ENCODE assay signal across 8 cellular contexts in genomic region chr22:38202437-38203089, GRCh38. TPM values are rescaled to one million over a fixed set of nuclear protein-coding genes. Genes with fewer than 3 reads are reported as not detected.
DNase-seq lines count a peak whose midpoint lies in the region; ATAC-seq, FAIRE-seq and TF ChIP-seq lines count a peak whose summit lies in the region.

No MANE protein-coding gene starts in this region.

- intact Hi-C loops in GM12878 (cut with micrococcal nuclease; ENCODE audit: unreplicated experiment) (loop anchor here (5.0 kb wide), 2 partner anchors 145 to 195 kb away; partner anchors contain the start of gene PICK1), gastrocnemius medialis (cut with DNase I; ENCODE audit: low total_unique reads) (loop anchor here (1.0 to 10.0 kb wide), 4 partner anchors 70 to 133 kb away; partner anchors contain the start of genes BAIAP2L2, CSNK1E and TMEM184B)

- TF ChIP-seq EP300 in GM12878 (IDR thresholded peaks at IDR 0.05; ENCODE audit: borderline replicate concordance in 1 of 2, control insufficient read depth in 1 of 2, low read depth in 2 of 2, low read length in 2 of 2): 0 out of 4 replicates have a peak, but pooled peaks of 1 of the 2 experiments have one; percentile 3

- H3K36me3 ChIP-seq in GM12878 (ENCODE audit: control insufficient read depth in 2 of 2, insufficient read depth in 2 of 2, low read length in 1 of 2) (no peaks in the 10 kb centered on the region), gastrocnemius medialis (no peaks in the 10 kb centered on the region)

- no peaks in the 10 kb centered on the region for H3K9me3 Mint-ChIP-seq in T-helper 2 cell treated with Interferon-gamma antibody and Interleukin-4, amounts not matched to agents 5 μg/mL and 100 μg/mL, for 36 hours

- peak; percentile 25 for ATAC-seq in GM18511 (IDR thresholded peaks at IDR 0.05; ENCODE audit: unreplicated experiment)
- ATAC-seq in GM12878: peak; percentile 61
- ATAC-seq in gastrocnemius medialis: peak; percentile 61 to 69

- TF ChIP-seq CTCF in GM12878 (IDR thresholded peaks at IDR 0.05 in 2 of 3, conservative IDR thresholded peaks at IDR 0.05 in 1 of 3; ENCODE audit: control insufficient read depth in 2 of 3, extremely low read depth in 1 of 3, insufficient read depth in 1 of 3, low read depth in 3 of 3, low read length in 3 of 3): no peak
- TF ChIP-seq CTCF in gastrocnemius medialis (IDR thresholded peaks at IDR 0.05 in 4 of 5, conservative IDR thresholded peaks at IDR 0.05 in 1 of 5): peak; percentile 14 to 55 (median 21)

- H3K4me3 ChIP-seq in GM12878 (peak overlapping the region; percentile 78), iPS-11a (ENCODE audit: low read depth, low read length) (peak overlapping the region; percentile 80), gastrocnemius medialis (peak overlapping the region; percentile 69 to 91 (median 80))

- H3K36me3 Mint-ChIP-seq in T-helper 2 cell treated with Interferon-gamma antibody and Interleukin-4, amounts not matched to agents 5 μg/mL and 100 μg/mL, for 36 hours (ENCODE audit: low read depth): no peaks in the 10 kb centered on the region

- DNase-seq in ACHN (peak; percentile 72), HK-2 (ENCODE audit: unreplicated experiment) (peak; percentile 69), GM12878 (ENCODE audit: low read depth, low spot score) (no peak), gastrocnemius medialis (peak; percentile 92 to 94), cerebellar cortex (ENCODE audit: low spot score) (no peak)
- peak; percentile 73 for DNase-seq in T-helper 2 cell treated with Interferon-gamma antibody and Interleukin-4, amounts not matched to agents 5 μg/mL and 100 μg/mL, for 36 hours (ENCODE audit: low spot score)

- H3K4me3 Mint-ChIP-seq in T-helper 2 cell treated with Interferon-gamma antibody and Interleukin-4, amounts not matched to agents 5 μg/mL and 100 μg/mL, for 36 hours: peak overlapping the region; percentile 85

- CTCF ChIA-PET in GM12878 (lab: Yijun Ruan, JAX): interaction anchor here (1.6 to 3.9 kb wide), 2 partner anchors 24 to 28 kb away, joined by 5 to 23 read pairs; no protein-coding TSS in a partner anchor

- WGBS in GM12878 (ENCODE audit: insufficient coverage, insufficient replicate concordance, low lambda C conversion rate, missing lambda C conversion rate): 2% methylated on average over 71 of the region's 74 CpGs

- POLR2A ChIA-PET in GM12878 (lab: Charles Lee): interaction anchor here (1.5 to 5.4 kb wide), 2 partner anchors 23 to 59 kb away, joined by 5 to 69 read pairs; partner anchors contain the start of gene PLA2G6

- peaks cover 27% of the 10 kb centered on the region for H3K4me1 Mint-ChIP-seq in T-helper 2 cell treated with Interferon-gamma antibody and Interleukin-4, amounts not matched to agents 5 μg/mL and 100 μg/mL, for 36 hours (ENCODE audit: low read depth)

- in situ Hi-C loops in ACHN (cut with HindIII; ENCODE audit: low pct_ligation_motif_present, low pct_unique_long_range_greater_than_20kb, low sequenced_read_pairs): no loop called here
- in situ Hi-C loops in GM12878 (cut with MboI): no loop called here
- in situ Hi-C loops in gastrocnemius medialis (cut with MboI; ENCODE audit: low sequenced_read_pairs in 4 of 4): no loop called here

- H3K79me2 ChIP-seq in GM12878 (ENCODE audit: control insufficient read depth, insufficient read depth, low read length): peaks cover 2% of the 10 kb centered on the region

- no peaks in the 10 kb centered on the region for H4K20me1 ChIP-seq in GM12878 (ENCODE audit: control insufficient read depth, insufficient read depth)

- H3K27me3 ChIP-seq in GM12878 (replicated peaks in 1 of 2; ENCODE audit: control insufficient read depth in 2 of 2, insufficient read depth in 2 of 2, low read length in 1 of 2): no peaks in the 10 kb centered on the region
- H3K27me3 ChIP-seq in gastrocnemius medialis: no peaks in the 10 kb centered on the region

- H3K4me2 ChIP-seq in GM12878 (ENCODE audit: control insufficient read depth, insufficient read depth): peak overlapping the region; percentile 99

- peak; percentile 37; the same call in 1 of the 2 replicates for TF ChIP-seq POLR2A in GM12878 (IDR thresholded peaks at IDR 0.05; ENCODE audit: low read depth, low read length)
- peak in 1 of 2 donors; percentile 47 for TF ChIP-seq POLR2A in gastrocnemius medialis (IDR thresholded peaks at IDR 0.05)

- FAIRE-seq in GM12878 (lab: Jason Lieb, UNC): no peak

- no peak for TF ChIP-seq RAD21 in GM12878 (IDR thresholded peaks at IDR 0.05; ENCODE audit: insufficient read depth, low read depth, low read length)

- BruUV-seq in GM12878 (replicated peaks; lab: Mats Ljungman, UMichigan): no TSS peak

- H3K27me3 Mint-ChIP-seq in T-helper 2 cell treated with Interferon-gamma antibody and Interleukin-4, amounts not matched to agents 5 μg/mL and 100 μg/mL, for 36 hours (ENCODE audit: low read depth): no peaks in the 10 kb centered on the region

- peak overlapping the region; percentile 75 for H3K27ac Mint-ChIP-seq in T-helper 2 cell treated with Interferon-gamma antibody and Interleukin-4, amounts not matched to agents 5 μg/mL and 100 μg/mL, for 36 hours

- H2AFZ ChIP-seq in GM12878 (ENCODE audit: control insufficient read depth, low read depth, low read length): peak overlapping the region; percentile 22

- RAD21 ChIA-PET in GM12878 (lab: Charles Lee; ENCODE audit: unreplicated experiment): interaction anchor here (1.0 to 2.4 kb wide), 8 partner anchors 11 to 191 kb away, joined by 3 to 13 read pairs (median 4); partner anchors contain the start of gene PLA2G6

- peak overlapping the region; percentile 69 for H3K9ac ChIP-seq in GM12878 (ENCODE audit: control insufficient read depth, insufficient read depth, low read length)

- H3K4me1 ChIP-seq in GM12878 (ENCODE audit: control insufficient read depth, insufficient read depth, low read length) (peaks cover 42% of the 10 kb centered on the region), gastrocnemius medialis (peaks cover 15 to 25% of the 10 kb centered on the region in 2 donors)

- no peaks in the 10 kb centered on the region for H3K9me3 ChIP-seq in GM12878 (replicated peaks; ENCODE audit: control insufficient read depth, insufficient read depth, low read length)
- H3K9me3 ChIP-seq in gastrocnemius medialis: no peaks in the 10 kb centered on the region

- SMC1A ChIA-PET in GM12878 (lab: Charles Lee; ENCODE audit: uncharacterized antibody, unreplicated experiment): interaction anchor here (0.8 to 3.5 kb wide), 8 partner anchors 11 to 104 kb away, joined by 3 to 20 read pairs (median 6); no protein-coding TSS in a partner anchor

- peak overlapping the region; percentile 47; the same call in 1 of the 2 replicates for H3K27ac ChIP-seq in GM12878 (ENCODE audit: control insufficient read depth, insufficient read depth)
- H3K27ac ChIP-seq in gastrocnemius medialis: peak overlapping the region; percentile 95 to 100 (median 96)

RNA-seq across cellular contexts. Expression of gene MAFF, which starts 0.8 kb away (rescaled TPM):
- 6.2 and 10.1 TPM in 2 replicates for total RNA-seq in GM12878 (2013; cell fraction: nucleolus; rRNA removed)
- total RNA-seq in GM12878 (2014; rRNA removed): 1.0 and 1.1 TPM in 2 replicates
- 0.54 and 0.88 TPM in 2 replicates for total RNA-seq in GM12878 (2014; rRNA removed; fragmentation: Illumina TruSeq; extraction: Trizol)
- total RNA-seq in GM12878 (2021): 0.87 and 1.4 TPM in 2 replicates
- polyA plus RNA-seq in GM12878 (2011; ENCODE audit: low read depth): 0.91 TPM
- polyA plus RNA-seq in GM12878 (2011; rRNA removed): 1.9 and 2.3 TPM in 2 replicates
- 2.7 and 3.2 TPM in 2 replicates for polyA plus RNA-seq in GM12878 (2011; cell fraction: cytosol; rRNA removed)
- 1.8 TPM in 2 replicates for polyA plus RNA-seq in GM12878 (2011; cell fraction: nucleus; rRNA removed)
- polyA plus RNA-seq in GM12878 (2012): 2.4 and 4.9 TPM in 2 replicates
- 0.57 and 0.81 TPM in 2 replicates for polyA plus RNA-seq in GM12878 (2014; fragmentation: Illumina TruSeq; extraction: Trizol)
- polyA plus RNA-seq in GM12878 (2014; fragmentation: Nextera tagmentation; extraction: Ambion mirVana): under 1 TPM in 1 of 2 experiments, not detected in 1; 0.22 TPM
- 1.0 and 1.3 TPM in 2 replicates for polyA plus RNA-seq in GM12878 (2014; rRNA removed)
- under 1 TPM; 0.32 to 0.78 TPM for polyA plus RNA-seq in GM12878 (2016; fragmentation: Nextera tagmentation; extraction: Ambion mirVana)
- polyA minus RNA-seq in GM12878 (2011; rRNA and poly(A)+ RNA removed): 0.80 and 1.8 TPM in 2 replicates
- polyA minus RNA-seq in GM12878 (2011; cell fraction: cytosol; rRNA and poly(A)+ RNA removed): 0.62 and 2.9 TPM in 2 replicates
- polyA minus RNA-seq in GM12878 (2011; cell fraction: nucleus; rRNA and poly(A)+ RNA removed): 2.2 and 2.4 TPM in 2 replicates
- 100 to 1,000 TPM in 1 of 4 donors, 10 to 100 TPM in 3; 19.3 to 448 (median 33.4) TPM for total RNA-seq in gastrocnemius medialis

RNA-seq across cellular contexts. Expression of gene PLA2G6, which starts 20.9 kb away (rescaled TPM):
- 187 and 240 TPM in 2 replicates for total RNA-seq in GM12878 (2013; cell fraction: nucleolus; rRNA removed)
- total RNA-seq in GM12878 (2014; rRNA removed) (17.3 and 20.3 TPM in 2 replicates), GM12878 (2014; rRNA removed; fragmentation: Illumina TruSeq; extraction: Trizol) (11.7 and 13.5 TPM in 2 replicates), GM12878 (2021) (16.7 and 23.2 TPM in 2 replicates), gastrocnemius medialis (10 to 100 TPM in 2 of 4 donors, 1 to 10 TPM in 2; 9.1 to 19.5 (median 12.1) TPM)
- polyA plus RNA-seq in GM12878 (2011; ENCODE audit: low read depth): 14.0 TPM
- polyA plus RNA-seq in GM12878 (2011; rRNA removed) (25.3 and 42.2 TPM in 2 replicates), GM12878 (2014; fragmentation: Illumina TruSeq; extraction: Trizol) (14.2 and 18.9 TPM in 2 replicates), GM12878 (2014; fragmentation: Nextera tagmentation; extraction: Ambion mirVana) (under 1 TPM; 0.15 to 0.27 TPM), GM12878 (2014; rRNA removed) (28.1 and 30.7 TPM in 2 replicates), GM12878 (2016; fragmentation: Nextera tagmentation; extraction: Ambion mirVana) (10 to 100 TPM; 10.0 to 12.6 TPM)
- 37.1 and 42.6 TPM in 2 replicates for polyA plus RNA-seq in GM12878 (2011; cell fraction: cytosol; rRNA removed)
- polyA plus RNA-seq in GM12878 (2011; cell fraction: nucleus; rRNA removed): 377 and 471 TPM in 2 replicates
- polyA plus RNA-seq in GM12878 (2012): 37.9 and 41.3 TPM in 2 replicates
- polyA minus RNA-seq in GM12878 (2011; rRNA and poly(A)+ RNA removed): 69.2 and 114 TPM in 2 replicates
- 15.9 and 17.0 TPM in 2 replicates for polyA minus RNA-seq in GM12878 (2011; cell fraction: cytosol; rRNA and poly(A)+ RNA removed)
- polyA minus RNA-seq in GM12878 (2011; cell fraction: nucleus; rRNA and poly(A)+ RNA removed): 122 and 142 TPM in 2 replicates

Comparison
In these comparisons a context has a peak if more than half of its experiments do, and no peak if none do; other contexts are left out.
1. DNase-seq: peak in ACHN (single experiment), HK-2 (single experiment), T-helper 2 cell treated with Interferon-gamma antibody and Interleukin-4, amounts not matched to agents 5 μg/mL and 100 μg/mL, for 36 hours (single experiment) and gastrocnemius medialis (2 of 2); none in GM12878 (single experiment) and cerebellar cortex (single experiment).
2. CTCF ChIP-seq: peak in gastrocnemius medialis (5 of 5); none in GM12878 (0 of 3).
3. Peak in every context shown above with its lines, with median percentiles within 50 percentile points of each other: ATAC-seq and H3K4me3 ChIP-seq.